In the genomic region with DNA sequence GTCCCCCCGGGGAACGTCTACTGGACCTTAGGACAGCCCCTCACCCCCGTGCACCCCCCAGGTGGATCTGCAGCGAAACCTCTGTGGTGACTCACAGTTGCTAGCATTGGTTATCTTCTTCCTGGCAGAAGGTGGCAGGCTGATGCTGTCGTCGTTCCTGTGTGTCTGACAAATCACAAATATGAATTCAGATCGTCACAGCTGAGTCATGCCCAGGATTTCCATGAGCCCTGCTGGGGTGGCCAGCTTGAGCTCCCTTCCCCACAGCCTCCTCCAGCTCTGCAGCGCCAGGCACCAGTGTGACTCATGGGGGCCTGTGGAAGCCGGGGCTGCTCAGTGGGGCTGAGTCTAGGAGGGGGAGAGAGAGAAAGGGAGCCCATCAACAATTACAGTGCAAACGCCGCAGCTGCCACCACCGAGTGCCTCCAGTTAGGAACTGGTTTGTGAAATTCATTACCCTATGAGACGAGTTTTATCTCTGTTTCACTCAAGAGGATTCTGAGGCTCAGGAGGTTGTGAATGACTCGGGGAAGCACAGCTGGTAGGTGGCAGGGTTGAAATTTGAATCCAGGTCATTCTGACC, we compare ENCODE assay signal across 8 cellular contexts.
DNase-seq lines count a peak whose midpoint lies in the region; ATAC-seq and TF ChIP-seq lines count a peak whose summit lies in the region.

No MANE protein-coding gene starts in this region.

- peak overlapping the region in 1 of 2 experiments; percentile 46 for H2BK12ac ChIP-seq in mesenchymal stem cell (ENCODE audit: low read length in 2 of 2)

- no peaks in the 10 kb centered on the region for H3K27me3 ChIP-seq in effector memory CD4-positive, alpha-beta T cell (replicated peaks; ENCODE audit: control insufficient read depth, insufficient read depth, low read length, poor library complexity, severe bottlenecking)
- H3K27me3 ChIP-seq in mesenchymal stem cell (ENCODE audit: control insufficient read depth in 1 of 2, insufficient read depth in 1 of 2, low read length in 2 of 2) = peaks cover 0 to 9% of the 10 kb centered on the region in 2 experiments

- peak overlapping the region; percentile 73 for H2AFZ ChIP-seq in mesenchymal stem cell (ENCODE audit: low read depth, low read length)

- peak overlapping the region; percentile 85 for H3K27ac ChIP-seq in effector memory CD4-positive, alpha-beta T cell (ENCODE audit: insufficient read depth, low read length, poor library complexity, severe bottlenecking)
- H3K27ac ChIP-seq in mesenchymal stem cell (ENCODE audit: low read length, poor library complexity, severe bottlenecking) = peak overlapping the region; percentile 84

- peak overlapping the region; percentile 90 to 95 for H3K18ac ChIP-seq in mesenchymal stem cell (ENCODE audit: low read depth in 1 of 2, low read length in 2 of 2)

- H3K4me3 ChIP-seq in effector memory CD4-positive, alpha-beta T cell (ENCODE audit: insufficient read depth, low read depth, low read length, poor library complexity, severe bottlenecking) = peak overlapping the region; percentile 64
- H3K4me3 ChIP-seq in mesenchymal stem cell (ENCODE audit: insufficient read depth in 1 of 2, low read depth in 1 of 2, low read length in 2 of 2) = peak overlapping the region; percentile 48 to 84

- DNase-seq in AG09319 (ENCODE audit: extremely low read depth, low read depth) = peak; percentile 62
- peak; percentile 59 to 67 for DNase-seq in NCI-H526 (lab: John Stamatoyannopoulos, UW)
- DNase-seq in activated CD8-positive, alpha-beta memory T cell treated with anti-CD3 and anti-CD28 coated beads for 24 hours = peak; percentile 93
- peak; percentile 78 to 88 (median 83) for DNase-seq in effector memory CD4-positive, alpha-beta T cell
- peak; percentile 100 for DNase-seq in mesenchymal stem cell
- peak; percentile 54 for DNase-seq in stimulated activated CD8-positive, alpha-beta memory T cell treated with anti-CD3 and anti-CD28 coated beads, Interleukin-15, amount 100 ng/mL, for 24 hours (ENCODE audit: low read depth)

- H3K9ac ChIP-seq in mesenchymal stem cell (ENCODE audit: low read length) = peak overlapping the region; percentile 93

- no peak overlapping the region for H3K23ac ChIP-seq in mesenchymal stem cell (ENCODE audit: low read length in 2 of 2)

- no peak for TF ChIP-seq CTCF in AG09319 (IDR thresholded peaks at IDR 0.05; ENCODE audit: low read depth, low read length)

- H4K8ac ChIP-seq in mesenchymal stem cell (ENCODE audit: low read length) = peak overlapping the region; percentile 97

- peak overlapping the region; percentile 84 for H4K91ac ChIP-seq in mesenchymal stem cell (ENCODE audit: low read length)

- no peaks in the 10 kb centered on the region for H3K9me3 ChIP-seq in effector memory CD4-positive, alpha-beta T cell (ENCODE audit: control insufficient read depth, low read length)
- no peaks in the 10 kb centered on the region for H3K9me3 ChIP-seq in mesenchymal stem cell (ENCODE audit: control insufficient read depth, low read length)

- peak; percentile 50 for ATAC-seq in GM19043 (IDR thresholded peaks at IDR 0.05; ENCODE audit: low read depth, unreplicated experiment)
- peak; percentile 44 for ATAC-seq in HG03439 (IDR thresholded peaks at IDR 0.05; ENCODE audit: unreplicated experiment)

- H3K14ac ChIP-seq in mesenchymal stem cell (ENCODE audit: low read length in 2 of 2) = no peak overlapping the region

- peak overlapping the region; percentile 78 for H3K4me2 ChIP-seq in mesenchymal stem cell (ENCODE audit: low read length, poor library complexity, severe bottlenecking)

- peak overlapping the region in 1 of 2 experiments; percentile 44 for H3K4ac ChIP-seq in mesenchymal stem cell (ENCODE audit: low read depth in 1 of 2, low read length in 2 of 2)

- H2BK120ac ChIP-seq in mesenchymal stem cell (ENCODE audit: low read depth, low read length) = no peak overlapping the region

- H2AK5ac ChIP-seq in mesenchymal stem cell (ENCODE audit: low read length, severe bottlenecking) = no peak overlapping the region

- no peaks in the 10 kb centered on the region for H3K79me1 ChIP-seq in mesenchymal stem cell (replicated peaks; ENCODE audit: low read length, poor library complexity, severe bottlenecking)

- H3K4me1 ChIP-seq in effector memory CD4-positive, alpha-beta T cell (ENCODE audit: control insufficient read depth, insufficient read depth, low read length, poor library complexity, severe bottlenecking) = peaks cover 9% of the 10 kb centered on the region
- H3K4me1 ChIP-seq in mesenchymal stem cell (ENCODE audit: control insufficient read depth, insufficient read depth, low read depth, low read length) = peaks cover 16% of the 10 kb centered on the region

- H2BK5ac ChIP-seq in mesenchymal stem cell (ENCODE audit: low read depth, low read length, poor library complexity, severe bottlenecking) = no peak overlapping the region

- H2BK15ac ChIP-seq in mesenchymal stem cell (ENCODE audit: low read depth, poor library complexity, severe bottlenecking) = peak overlapping the region; percentile 44

- 3% methylated on average over 14 of the region's 14 CpGs for WGBS in mesenchymal stem cell

- H3K36me3 ChIP-seq in effector memory CD4-positive, alpha-beta T cell (ENCODE audit: control insufficient read depth, insufficient read depth, low read length) = no peaks in the 10 kb centered on the region
- no peaks in the 10 kb centered on the region for H3K36me3 ChIP-seq in mesenchymal stem cell (ENCODE audit: control insufficient read depth in 1 of 2, insufficient read depth in 2 of 2, low read depth in 1 of 2, low read length in 2 of 2)

Comparison
In these comparisons a context has a peak if more than half of its experiments do, and no peak if none do; other contexts are left out.
1. Peak in every context shown above with its lines: DNase-seq, ATAC-seq, H3K4me3 ChIP-seq and H3K27ac ChIP-seq.